ENCODE assay signal across 7 cellular contexts in genomic region chr10:43395571-43396060, GRCh38. TPM values are rescaled to one million over a fixed set of nuclear protein-coding genes. Genes with fewer than 3 reads are reported as not detected.
A peak's percentile ranks its signal among the peaks of the same experiment; 100 is the strongest.
DNase-seq lines count a peak whose midpoint lies in the region; ATAC-seq and TF ChIP-seq lines count a peak whose summit lies in the region.

No MANE protein-coding gene starts in this region.

- H3K9me3 Mint-ChIP-seq in natural killer cell, result no peaks in the 10 kb centered on the region

- peak overlapping the region; percentile 100 for H3K9ac ChIP-seq in HCT116 (ENCODE audit: low read length)

- BruUV-seq in HCT116 (replicated peaks; lab: Mats Ljungman, UMichigan), result no TSS peak

- H3K4me1 Mint-ChIP-seq in T-helper 17 cell (peaks cover 66% of the 10 kb centered on the region), natural killer cell (peaks cover 69 to 73% of the 10 kb centered on the region in 2 donors)

- H3K27me3 ChIP-seq in HCT116 (ENCODE audit: insufficient read depth, low read length), result no peaks in the 10 kb centered on the region
- H3K27me3 ChIP-seq in ectodermal cell (ENCODE audit: control insufficient read depth, insufficient read depth, low read length, poor library complexity, severe bottlenecking), result no peaks in the 10 kb centered on the region

- CTCF ChIA-PET in HCT116 (lab: Charles Lee), result no interaction called here

- ATAC-seq in HCT116 (no peak), T-helper 17 cell (peak; percentile 20), natural killer cell (no peak)

- RAD21 ChIA-PET in HCT116 (lab: Charles Lee; ENCODE audit: low non-redundant PET in 1 of 2, low total read pairs in 2 of 2, uncharacterized antibody in 2 of 2, unreplicated experiment in 2 of 2), result no interaction called here

- peaks cover 99% of the 10 kb centered on the region for H3K79me2 ChIP-seq in HCT116 (ENCODE audit: insufficient read depth, low read length)

- no peak for TF ChIP-seq RAD21 in HCT116 (IDR thresholded peaks at IDR 0.05; ENCODE audit: low read depth)

- H3K36me3 ChIP-seq in HCT116 (ENCODE audit: control insufficient read depth in 1 of 2, insufficient read depth in 2 of 2, low read length in 2 of 2) (peaks cover 28 to 64% of the 10 kb centered on the region in 2 experiments), ectodermal cell (ENCODE audit: control insufficient read depth, insufficient read depth, low read length) (peaks cover 40% of the 10 kb centered on the region)

- H3K27ac ChIP-seq in HCT116 (ENCODE audit: low read depth, low read length) (peak overlapping the region; percentile 96), ectodermal cell (ENCODE audit: insufficient read depth, low read depth, low read length, poor library complexity, severe bottlenecking) (peak overlapping the region; percentile 92)

- H3K27me3 Mint-ChIP-seq in T-helper 17 cell (no peaks in the 10 kb centered on the region), natural killer cell (ENCODE audit: low read depth in 2 of 2) (no peaks in the 10 kb centered on the region)

- H3K36me3 Mint-ChIP-seq in T-helper 17 cell (ENCODE audit: low read depth) (peaks cover 24% of the 10 kb centered on the region), natural killer cell (peaks cover 17% of the 10 kb centered on the region)

- TF ChIP-seq POLR2A in HCT116 (IDR thresholded peaks at IDR 0.05; ENCODE audit: borderline replicate concordance, extremely low read depth, insufficient read depth, insufficient read length), result no peak

- H3K9me3 ChIP-seq in HCT116 (ENCODE audit: control insufficient read depth in 1 of 2, insufficient read depth in 1 of 2, low read depth in 1 of 2, low read length in 2 of 2) (no peaks in the 10 kb centered on the region), T-helper 17 cell (ENCODE audit: control insufficient read depth, low read length, poor library complexity, severe bottlenecking) (no peaks in the 10 kb centered on the region), ectodermal cell (ENCODE audit: control insufficient read depth, low read length) (no peaks in the 10 kb centered on the region)

- H3K4me3 Mint-ChIP-seq in T-helper 17 cell, result peak overlapping the region; percentile 97
- peak overlapping the region; percentile 93 for H3K4me3 Mint-ChIP-seq in natural killer cell

- in situ Hi-C loops in GM13976 (cut with MboI; ENCODE audit: low sequenced_read_pairs, unreplicated experiment), result no loop called here

- H3K9me2 ChIP-seq in HCT116 (ENCODE audit: insufficient read depth), result no peaks in the 10 kb centered on the region

- TF ChIP-seq CTCF in HCT116 (IDR thresholded peaks at IDR 0.05 in 2 of 3, conservative IDR thresholded peaks at IDR 0.05 in 1 of 3; ENCODE audit: borderline replicate concordance in 1 of 3, insufficient read depth in 1 of 3, low read depth in 2 of 3, low read length in 2 of 3) (no peak), natural killer cell (IDR thresholded peaks at IDR 0.05) (no peak), GM13976 (IDR thresholded peaks at IDR 0.05; ENCODE audit: borderline replicate concordance, control extremely low read depth, extremely low read depth, insufficient read depth, missing control alignments) (no peak)

- WGBS in ectodermal cell, 2 experiments, result 3% methylated on average over 18 of the region's 18 CpGs

- H3K4me1 ChIP-seq in HCT116 (ENCODE audit: control insufficient read depth in 1 of 2, insufficient read depth in 2 of 2, low read length in 2 of 2) (peaks cover 27 to 55% of the 10 kb centered on the region in 2 experiments), ectodermal cell (ENCODE audit: control insufficient read depth, insufficient read depth, low read length) (peaks cover 37% of the 10 kb centered on the region)

- DNase-seq in HCT116 (ENCODE audit: low read depth, low spot score) (no peak), T-helper 17 cell (peak; percentile 14 to 24 (median 23)), natural killer cell (peak; percentile 27), GM13976 (ENCODE audit: low spot score) (no peak), NCI-H345 treated with DMSO at 0.1 percent for 48 hours (lab: John Stamatoyannopoulos, UW; ENCODE audit: unreplicated experiment) (no peak), ureter (ENCODE audit: low spot score) (no peak)

- peak overlapping the region; percentile 92 for H3K4me2 ChIP-seq in HCT116 (ENCODE audit: low read length)

- H2AFZ ChIP-seq in HCT116 (ENCODE audit: low read depth, low read length, poor library complexity, severe bottlenecking), result no peak overlapping the region

- intact Hi-C loops in HCT116 (cut with micrococcal nuclease) (no loop called here), natural killer cell (cut with micrococcal nuclease) (loop anchor here (2.0 kb wide), 1 partner anchor 915 kb away; no protein-coding TSS in a partner anchor)

- peaks cover 37% of the 10 kb centered on the region; the same call in 1 of the 2 replicates for H4K20me1 ChIP-seq in HCT116 (ENCODE audit: insufficient read depth)

- H3K27ac Mint-ChIP-seq in T-helper 17 cell (peak overlapping the region; percentile 99), natural killer cell (peak overlapping the region; percentile 98 to 99)

- H3K4me3 ChIP-seq in HCT116 (replicated peaks in 1 of 2; ENCODE audit: low read depth in 1 of 2, low read length in 2 of 2), result peak overlapping the region; percentile 60 to 63
- H3K4me3 ChIP-seq in ectodermal cell (ENCODE audit: insufficient read depth, low read depth, low read length), result peak overlapping the region; percentile 76

- POLR2A ChIA-PET in HCT116 (lab: Charles Lee), result interaction anchor here (0.7 to 2.1 kb wide), 3 partner anchors 9 to 14 kb away, joined by 4 to 11 read pairs (median 5); partner anchors contain the start of gene HNRNPF

TF ChIP-seq in HCT116, 20 proteins besides CTCF, POLR2A, EP300 and RAD21:
- TF ChIP-seq EGR1 (IDR thresholded peaks at IDR 0.05; ENCODE audit: low read depth), result no peak
- no peak for TF ChIP-seq CBX3 (IDR thresholded peaks at IDR 0.05; ENCODE audit: low read depth)
- TF ChIP-seq EZH2phosphoT487 (IDR thresholded peaks at IDR 0.05; ENCODE audit: borderline replicate concordance), result no peak
- no peak for TF ChIP-seq JUND (IDR thresholded peaks at IDR 0.05)
- TF ChIP-seq TCF7L2 (IDR thresholded peaks at IDR 0.05; ENCODE audit: borderline replicate concordance, extremely low read depth, insufficient read depth, insufficient read length), result no peak
- no peak for TF ChIP-seq REST (IDR thresholded peaks at IDR 0.05; ENCODE audit: low read depth)
- TF ChIP-seq ZFX (IDR thresholded peaks at IDR 0.05), result no peak
- no peak for TF ChIP-seq MAX (IDR thresholded peaks at IDR 0.05)
- no peak for TF ChIP-seq ELF1 (IDR thresholded peaks at IDR 0.05; ENCODE audit: borderline replicate concordance, low read depth)
- no peak; the same call in 1 of the 2 replicates for TF ChIP-seq FOSL1 (IDR thresholded peaks at IDR 0.05; ENCODE audit: low read depth)
- TF ChIP-seq SRF (IDR thresholded peaks at IDR 0.05; ENCODE audit: low read depth), result no peak
- TF ChIP-seq CEBPB (IDR thresholded peaks at IDR 0.05; ENCODE audit: low read depth), result no peak
- no peak for TF ChIP-seq POLR2AphosphoS5 (IDR thresholded peaks at IDR 0.05; ENCODE audit: low read depth, low read length)

RNA-seq across cellular contexts. Expression of gene HNRNPF, which starts 13.4 kb away (rescaled TPM):
- total RNA-seq in HCT116 (2021; ENCODE audit: unreplicated experiment), result 333 TPM
- 197 and 213 TPM in 2 replicates for polyA plus RNA-seq in HCT116 (2012)
- 100 to 1,000 TPM; 131 to 144 TPM for total RNA-seq in T-helper 17 cell
- 259 TPM for polyA plus RNA-seq in ectodermal cell (2013, experiment 1 of 4)
- 257 TPM for polyA plus RNA-seq in ectodermal cell (2013, experiment 2 of 4)
- polyA plus RNA-seq in ectodermal cell (2013, experiment 3 of 4), result 185 TPM
- polyA plus RNA-seq in ectodermal cell (2013, experiment 4 of 4), result 205 TPM
- total RNA-seq in natural killer cell, result 100 to 1,000 TPM; 122 to 160 (median 125) TPM
- total RNA-seq in ureter, result 307 TPM

RNA-seq across cellular contexts. Expression of gene FXYD4, which starts 24.2 kb away (rescaled TPM):
- 0.71 TPM for total RNA-seq in HCT116 (2021; ENCODE audit: unreplicated experiment)
- 2.2 and 3.4 TPM in 2 replicates for polyA plus RNA-seq in HCT116 (2012)
- total RNA-seq in T-helper 17 cell, result not detected
- not detected for polyA plus RNA-seq in ectodermal cell (2013, experiment 1 of 4)
- not detected for polyA plus RNA-seq in ectodermal cell (2013, experiment 2 of 4)
- not detected for polyA plus RNA-seq in ectodermal cell (2013, experiment 3 of 4)
- not detected for polyA plus RNA-seq in ectodermal cell (2013, experiment 4 of 4)
- total RNA-seq in natural killer cell, result not detected
- total RNA-seq in ureter, result 13.8 TPM

RNA-seq across cellular contexts. Expression of gene ZNF487, which starts 41.3 kb away (rescaled TPM):
- total RNA-seq in HCT116 (2021; ENCODE audit: unreplicated experiment), result 4.0 TPM
- 2.7 and 3.4 TPM in 2 replicates for polyA plus RNA-seq in HCT116 (2012)
- 1 to 10 TPM; 7.9 to 8.7 TPM for total RNA-seq in T-helper 17 cell
- 5.3 TPM for polyA plus RNA-seq in ectodermal cell (2013, experiment 1 of 4)
- 4.4 TPM for polyA plus RNA-seq in ectodermal cell (2013, experiment 2 of 4)
- polyA plus RNA-seq in ectodermal cell (2013, experiment 3 of 4), result 4.2 TPM
- 4.4 TPM for polyA plus RNA-seq in ectodermal cell (2013, experiment 4 of 4)
- 10 to 100 TPM; 19.1 to 30.8 (median 22.8) TPM for total RNA-seq in natural killer cell
- total RNA-seq in ureter, result 9.6 TPM

Comparison
In these comparisons a context has a peak if more than half of its experiments do, and no peak if none do; other contexts are left out.
1. DNase-seq: peak in T-helper 17 cell (3 of 3) and natural killer cell (single experiment); none in HCT116 (single experiment), GM13976 (single experiment), NCI-H345 treated with DMSO at 0.1 percent for 48 hours (single experiment) and ureter (single experiment).